In the genomic region with DNA sequence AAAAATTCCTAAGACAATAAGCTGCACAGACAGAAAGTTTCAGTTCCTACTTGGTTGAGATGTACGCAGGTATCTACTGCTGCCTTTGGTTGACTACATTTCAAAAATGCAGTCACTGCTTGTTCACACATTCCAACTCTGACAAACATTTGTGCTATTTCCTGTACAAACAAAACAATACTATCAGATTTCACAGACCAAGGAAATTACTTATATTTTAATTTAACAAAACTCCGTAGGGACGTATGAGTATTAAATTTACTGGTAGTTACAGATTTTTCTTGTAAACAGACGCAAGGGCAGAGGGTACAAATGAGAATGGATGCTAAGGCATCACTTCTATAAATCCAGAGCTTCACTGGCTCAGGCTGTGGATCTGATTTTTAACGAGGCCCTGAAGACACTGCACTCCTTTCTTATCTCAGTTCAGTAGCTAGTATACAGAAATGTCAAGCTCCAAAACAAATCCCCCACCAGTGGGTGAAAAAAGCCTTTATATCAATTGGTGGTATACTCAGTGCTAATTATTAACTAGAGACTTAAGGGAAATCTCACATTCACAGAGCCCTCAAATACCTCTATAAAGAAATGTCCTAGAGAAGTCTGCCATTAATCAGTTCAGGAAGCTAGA, we compare ENCODE assay signal across 9 cellular contexts. TPM values are rescaled to one million over a fixed set of nuclear protein-coding genes. Genes with fewer than 3 reads are reported as not detected.
A peak's percentile ranks its signal among the peaks of the same experiment; 100 is the strongest.
DNase-seq lines count a peak whose midpoint lies in the region; ATAC-seq and TF ChIP-seq lines count a peak whose summit lies in the region.
"Had no signal": no experiment of that assay in that cellular context is flagged by ENCODE, and none has a peak within 500 bp of the region (broad histone marks: within the 10 kb centered on the region; RNA-seq: fewer than 3 reads in every experiment).

No MANE protein-coding gene starts in this region.

- 27 to 46% (median 37%) methylated on average over 5 of the region's 5 CpGs for WGBS in stomach, 5 donors
- WGBS in thyroid gland, 2 donors: 66% methylated on average over 5 of the region's 5 CpGs

- no peak for TF ChIP-seq CTCF in stomach (IDR thresholded peaks at IDR 0.05)
- TF ChIP-seq CTCF in thyroid gland (IDR thresholded peaks at IDR 0.05): no peak

- peak overlapping the region in 3 of 5 donors; percentile 20 to 38 (median 31) for H3K27ac ChIP-seq in stomach
- H3K27ac ChIP-seq in thyroid gland: peak overlapping the region in 1 of 3 donors; percentile 11

- no peak for TF ChIP-seq EP300 in stomach (IDR thresholded peaks at IDR 0.05)

- DNase-seq in dedifferentiated amniotic fluid mesenchymal stem cell (ENCODE audit: extremely low spot score) (peak; percentile 68), stomach (no peak), NCI-H345 treated with DMSO at 0.1 percent for 48 hours (lab: John Stamatoyannopoulos, UW; ENCODE audit: unreplicated experiment) (no peak), nucleus accumbens (lab: John Stamatoyannopoulos, UW) (no peak), thyroid gland (no peak)
- DNase-seq in activated CD8-positive, alpha-beta memory T cell treated with anti-CD3 and anti-CD28 coated beads, Interleukin-2, amount 50 U/mL, for 48 hours: no peak
- DNase-seq: KBM-7 had no signal

- H3K9me3 ChIP-seq in stomach: peaks cover 0 to 11% (median 5%) of the 10 kb centered on the region in 4 donors
- no peaks in the 10 kb centered on the region for H3K9me3 ChIP-seq in thyroid gland

- TF ChIP-seq POLR2A in stomach (IDR thresholded peaks at IDR 0.05) (no peak), thyroid gland (IDR thresholded peaks at IDR 0.05) (no peak)

- H3K4me1 ChIP-seq in stomach: peaks cover 0 to 6% (median 2%) of the 10 kb centered on the region in 4 donors
- H3K4me1 ChIP-seq in thyroid gland: peaks cover 0 to 7% of the 10 kb centered on the region in 2 donors

- peaks cover 5 to 72% (median 60%) of the 10 kb centered on the region in 4 donors for H3K36me3 ChIP-seq in stomach
- H3K36me3 ChIP-seq in thyroid gland: peaks cover 22% of the 10 kb centered on the region in 2 donors

- no peak overlapping the region for H3K4me3 ChIP-seq in stomach
- H3K4me3 ChIP-seq in thyroid gland (replicated peaks in 1 of 3): no peak overlapping the region

- H3K27me3 ChIP-seq in stomach (no peaks in the 10 kb centered on the region), thyroid gland (no peaks in the 10 kb centered on the region)

- intact Hi-C loops in stomach (cut with DNase I; ENCODE audit: low total_unique reads): no loop called here
- intact Hi-C loops in thyroid gland (cut with DNase I): no loop called here

- ATAC-seq in GM19397 (IDR thresholded peaks at IDR 0.05; ENCODE audit: unreplicated experiment): peak; percentile 81
- peak; percentile 78 for ATAC-seq in HG03469 (IDR thresholded peaks at IDR 0.05; ENCODE audit: unreplicated experiment)

RNA-seq across cellular contexts. Expression of gene TTC32, which starts 31.7 kb away (rescaled TPM):
- 10 to 100 TPM in 3 of 5 donors, 1 to 10 TPM in 1, not detected in 1; 5.5 to 35.4 (median 18.9) TPM for total RNA-seq in stomach
- 10 to 100 TPM in 2 of 3 donors, 1 to 10 TPM in 1; 4.1 to 23.8 (median 19.1) TPM for polyA plus RNA-seq in stomach
- 10 to 100 TPM; 12.4 to 28.8 (median 13.7) TPM for total RNA-seq in thyroid gland

RNA-seq across cellular contexts. Expression of gene WDR35, which starts 56.4 kb away (rescaled TPM):
- total RNA-seq in stomach (10 to 100 TPM in 2 of 5 donors, 1 to 10 TPM in 2, under 1 TPM in 1; under 0.01 to 28.3 (median 8.9) TPM), thyroid gland (10 to 100 TPM; 17.6 to 19.2 (median 18.1) TPM)
- polyA plus RNA-seq in stomach: 1 to 10 TPM; 1.7 to 2.3 (median 2.1) TPM
